ENCODE assay signal across 8 cellular contexts in the genomic region with DNA sequence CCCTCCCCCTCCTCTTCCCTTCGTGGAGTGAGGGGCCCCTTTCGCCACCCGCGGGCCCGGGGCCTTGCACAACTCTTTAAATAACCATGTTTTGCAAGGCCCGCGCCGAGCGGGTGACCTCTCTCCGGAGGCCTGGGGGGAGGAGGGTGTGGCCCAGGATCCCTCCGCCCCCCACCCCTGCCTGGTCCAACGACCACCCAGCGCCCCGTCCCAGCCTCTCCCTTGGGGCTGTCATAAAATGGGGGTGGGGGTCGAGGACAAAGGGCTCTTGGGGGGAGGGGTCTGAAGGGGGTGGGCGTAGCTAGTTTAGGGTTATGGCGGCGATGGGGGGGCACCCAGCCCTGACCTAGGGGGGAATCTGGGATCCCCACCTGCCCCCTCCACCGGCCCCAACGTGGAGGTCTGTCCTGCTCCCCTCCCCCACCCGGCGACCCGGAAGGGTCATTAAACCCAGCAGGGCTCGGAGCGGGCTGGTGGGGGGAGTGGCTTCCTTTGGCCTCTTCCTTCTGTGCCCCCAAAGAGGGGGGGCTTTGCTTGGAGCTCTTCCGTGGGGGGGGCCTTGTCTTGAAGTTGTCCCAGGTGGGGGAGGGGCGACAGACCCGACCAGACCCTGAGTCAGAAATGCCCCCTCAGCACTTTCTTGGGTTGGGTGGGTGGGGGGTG. TPM values are rescaled to one million over a fixed set of nuclear protein-coding genes. Genes with fewer than 3 reads are reported as not detected.
A peak's percentile ranks its signal among the peaks of the same experiment; 100 is the strongest.
DNase-seq lines count a peak whose midpoint lies in the region; FAIRE-seq and TF ChIP-seq lines count a peak whose summit lies in the region.

No MANE protein-coding gene starts in this region.

- H3K9me3 ChIP-seq in AG04450 (ENCODE audit: control insufficient read depth, insufficient read depth, low read length) = no peaks in the 10 kb centered on the region; the same call in 1 of the 2 replicates
- no peaks in the 10 kb centered on the region for H3K9me3 ChIP-seq in HAP-1
- no peaks in the 10 kb centered on the region for H3K9me3 ChIP-seq in ascending aorta
- H3K9me3 ChIP-seq in kidney (ENCODE audit: control insufficient read depth in 1 of 2, low read length in 2 of 2) = no peaks in the 10 kb centered on the region
- no peaks in the 10 kb centered on the region for H3K9me3 ChIP-seq in suprapubic skin

- 0% methylated on average over 9 of the region's 28 CpGs for WGBS in suprapubic skin

- no peak for FAIRE-seq in kidney (lab: Jason Lieb, UNC)

- POLR2A ChIA-PET in AG04450 (lab: Yijun Ruan, JAX) = no interaction called here

- no peak for TF ChIP-seq EP300 in suprapubic skin (IDR thresholded peaks at IDR 0.05)

- peaks cover 23% of the 10 kb centered on the region for H3K36me3 ChIP-seq in HAP-1 (replicated peaks)
- H3K36me3 ChIP-seq in ascending aorta = no peaks in the 10 kb centered on the region
- H3K36me3 ChIP-seq in kidney (ENCODE audit: control insufficient read depth in 1 of 2, insufficient read depth in 2 of 2, low read length in 2 of 2) = no peaks in the 10 kb centered on the region
- H3K36me3 ChIP-seq in suprapubic skin = peaks cover 8% of the 10 kb centered on the region

- intact Hi-C loops in ascending aorta (cut with DNase I) (loop anchor here (1.0 to 10.0 kb wide), 3 partner anchors 14 to 318 kb away; partner anchors contain the start of genes ATP5F1D and MIDN), kidney (cut with DNase I) (loop anchor here (5.0 kb wide), 1 partner anchor 55 kb away; the partner anchor contains the start of gene WDR18)

- peaks cover 8% of the 10 kb centered on the region; the same call in 1 of the 2 replicates for H3K4me1 ChIP-seq in HAP-1
- H3K4me1 ChIP-seq in ascending aorta = peaks cover 5 to 12% of the 10 kb centered on the region in 2 donors
- peaks cover 0 to 8% of the 10 kb centered on the region in 2 donors for H3K4me1 ChIP-seq in kidney (ENCODE audit: control insufficient read depth in 1 of 2, insufficient read depth in 1 of 2, low read depth in 1 of 2, low read length in 2 of 2)
- H3K4me1 ChIP-seq in suprapubic skin = peaks cover 26% of the 10 kb centered on the region

- in situ Hi-C loops in HAP-1 (cut with MboI; ENCODE audit: low sequenced_read_pairs) = loop anchor here (10.0 kb wide), 1 partner anchor 318 kb away; the partner anchor contains the start of genes ATP5F1D and MIDN

- peak overlapping the region in 1 of 2 donors; percentile 40 for H3K9ac ChIP-seq in kidney (ENCODE audit: low read length in 2 of 2)

- H3K27ac ChIP-seq in AG04450 (ENCODE audit: low read depth, low read length) (no peak overlapping the region), ascending aorta (peak overlapping the region; percentile 42 to 59), kidney (ENCODE audit: low read depth in 2 of 2, low read length in 2 of 2) (peak overlapping the region; percentile 67 to 84), suprapubic skin (peak overlapping the region; percentile 80)

- TF ChIP-seq POLR2A in suprapubic skin (IDR thresholded peaks at IDR 0.05) = no peak

- H3K27me3 ChIP-seq in AG04450 (ENCODE audit: control insufficient read depth, insufficient read depth, low read length) = no peaks in the 10 kb centered on the region
- H3K27me3 ChIP-seq in HAP-1 (ENCODE audit: low read depth) = no peaks in the 10 kb centered on the region
- no peaks in the 10 kb centered on the region for H3K27me3 ChIP-seq in ascending aorta
- no peaks in the 10 kb centered on the region for H3K27me3 ChIP-seq in suprapubic skin

- no peak for TF ChIP-seq CTCF in AG04450 (IDR thresholded peaks at IDR 0.05; ENCODE audit: low read depth, low read length)
- no peak for TF ChIP-seq CTCF in ascending aorta (IDR thresholded peaks at IDR 0.05)
- TF ChIP-seq CTCF in kidney (IDR thresholded peaks at IDR 0.05; ENCODE audit: borderline replicate concordance, extremely low read depth, insufficient read depth) = no peak
- no peak for TF ChIP-seq CTCF in suprapubic skin (IDR thresholded peaks at IDR 0.05)

- H3K4me3 ChIP-seq in AG04450 (ENCODE audit: low read depth, low read length) = peak overlapping the region; percentile 83
- peak overlapping the region; percentile 76 for H3K4me3 ChIP-seq in HAP-1
- peak overlapping the region; percentile 95 to 98 for H3K4me3 ChIP-seq in ascending aorta
- H3K4me3 ChIP-seq in kidney (ENCODE audit: low read length in 2 of 2) = peak overlapping the region in 1 of 2 donors; percentile 78
- peak overlapping the region; percentile 97 for H3K4me3 ChIP-seq in suprapubic skin

- CTCF ChIA-PET in AG04450 (lab: Charles Lee) = interaction anchor here (0.6 kb wide), 1 partner anchor 57 kb away, joined by 3 read pairs; no protein-coding TSS in a partner anchor

- DNase-seq in AG04450 (ENCODE audit: low read depth, low spot score) (no peak), HAP-1 (ENCODE audit: low spot score in 2 of 2) (peak in 1 of 2 experiments; percentile 67), ascending aorta (ENCODE audit: low spot score in 2 of 2) (peak in 1 of 2 donors; percentile 81), kidney (peak; percentile 91), suprapubic skin (ENCODE audit: low spot score in 2 of 2) (peak; percentile 87 to 93), EL (no peak), NCI-H510A treated with DMSO at 0.1 percent for 48 hours (lab: John Stamatoyannopoulos, UW) (no peak)
- no peak for DNase-seq in activated CD4-positive, CD25-positive, alpha-beta regulatory T cell (lab: John Stamatoyannopoulos, UW)

RNA-seq across cellular contexts. Expression of gene ARID3A, which starts 1.3 kb away (rescaled TPM):
- polyA plus RNA-seq in AG04450 (2011; rRNA removed) = 7.6 and 12.2 TPM in 2 replicates
- 29.7 and 32.4 TPM in 2 replicates for polyA minus RNA-seq in AG04450 (2011; rRNA and poly(A)+ RNA removed)
- total RNA-seq in ascending aorta = 55.3 TPM
- 16.9 TPM for total RNA-seq in kidney
- 5.6 TPM for polyA plus RNA-seq in kidney (ENCODE audit: insufficient read depth, low read depth, low replicate concordance)
- 1 to 10 TPM; 4.7 to 7.5 (median 6.1) TPM for total RNA-seq in suprapubic skin

RNA-seq across cellular contexts. Expression of gene KISS1R, which starts 10.0 kb away (rescaled TPM):
- polyA plus RNA-seq in AG04450 (2011; rRNA removed) (not detected in 2 replicates), kidney (ENCODE audit: insufficient read depth, low read depth, low replicate concordance) (not detected)
- polyA minus RNA-seq in AG04450 (2011; rRNA and poly(A)+ RNA removed) = not detected in 2 replicates
- total RNA-seq in ascending aorta (not detected), kidney (0.69 TPM), suprapubic skin (under 1 TPM in 1 of 4 donors, not detected in 3; 0.29 TPM)

RNA-seq across cellular contexts. Expression of gene R3HDM4, which starts 14.2 kb away (rescaled TPM):
- polyA plus RNA-seq in AG04450 (2011; rRNA removed) = 24.0 and 30.9 TPM in 2 replicates
- 16.4 and 20.4 TPM in 2 replicates for polyA minus RNA-seq in AG04450 (2011; rRNA and poly(A)+ RNA removed)
- 81.5 TPM for total RNA-seq in ascending aorta
- total RNA-seq in kidney = 71.4 TPM
- 47.4 TPM for polyA plus RNA-seq in kidney (ENCODE audit: insufficient read depth, low read depth, low replicate concordance)
- total RNA-seq in suprapubic skin = 10 to 100 TPM; 41.3 to 58.3 (median 51.2) TPM

RNA-seq across cellular contexts. Expression of gene RNU6-9, which starts 33.9 kb away (rescaled TPM):
- polyA plus RNA-seq in AG04450 (2011; rRNA removed) = not detected in 2 replicates
- under 0.01 TPM in 1 of 2 replicates, not detected in the other for polyA minus RNA-seq in AG04450 (2011; rRNA and poly(A)+ RNA removed)
- total RNA-seq in ascending aorta = not detected
- not detected for total RNA-seq in kidney
- not detected for polyA plus RNA-seq in kidney (ENCODE audit: insufficient read depth, low read depth, low replicate concordance)
- not detected for total RNA-seq in suprapubic skin

RNA-seq across cellular contexts. Expression of gene MED16, which starts 34.2 kb away (rescaled TPM):
- polyA plus RNA-seq in AG04450 (2011; rRNA removed) (22.7 and 31.7 TPM in 2 replicates), kidney (ENCODE audit: insufficient read depth, low read depth, low replicate concordance) (72.1 TPM)
- polyA minus RNA-seq in AG04450 (2011; rRNA and poly(A)+ RNA removed) = 22.3 and 29.1 TPM in 2 replicates
- total RNA-seq in ascending aorta (73.2 TPM), kidney (56.5 TPM), suprapubic skin (10 to 100 TPM; 45.1 to 63.9 (median 57.0) TPM)

Comparison
In these comparisons a context has a peak if more than half of its experiments do, and no peak if none do; other contexts are left out.
1. DNase-seq: peak in kidney (single experiment) and suprapubic skin (2 of 2); none in AG04450 (single experiment), EL (single experiment), NCI-H510A treated with DMSO at 0.1 percent for 48 hours (single experiment) and activated CD4-positive, CD25-positive, alpha-beta regulatory T cell (0 of 4).